9 cellular contexts compared by ENCODE assay signal in genomic region chr1:185595835-185596667, GRCh38.
DNase-seq lines count a peak whose midpoint lies in the region; ATAC-seq and TF ChIP-seq lines count a peak whose summit lies in the region.
"Had no signal": no experiment of that assay in that cellular context is flagged by ENCODE, and none has a peak within 500 bp of the region (broad histone marks: within the 10 kb centered on the region; RNA-seq: fewer than 3 reads in every experiment).

No MANE protein-coding gene starts in this region.

- peak overlapping the region; percentile 47 for H3K27ac Mint-ChIP-seq in activated T-helper 17 cell treated with anti-CD3 and anti-CD28 coated beads, Interleukin-2, amount 50 U/mL, for 72 hours
- H3K27ac Mint-ChIP-seq in glutamatergic neuron (ENCODE audit: unreplicated experiment): no peak overlapping the region
- H3K27ac Mint-ChIP-seq: dendritic cell treated with granulocyte-macrophage colony-stimulating factor and Interleukin-4, amounts not matched to agents 40 ng/mL and 50 ng/mL, for 4 days had no signal

- no peaks in the 10 kb centered on the region for H3K36me3 Mint-ChIP-seq in activated T-helper 17 cell treated with anti-CD3 and anti-CD28 coated beads, Interleukin-2, amount 50 U/mL, for 72 hours (ENCODE audit: low read depth)
- no peaks in the 10 kb centered on the region for H3K36me3 Mint-ChIP-seq in glutamatergic neuron (ENCODE audit: unreplicated experiment)

- H3K4me1 Mint-ChIP-seq in activated T-helper 17 cell treated with anti-CD3 and anti-CD28 coated beads, Interleukin-2, amount 50 U/mL, for 72 hours: peaks cover 28% of the 10 kb centered on the region
- H3K4me1 Mint-ChIP-seq in glutamatergic neuron (ENCODE audit: low read depth, unreplicated experiment): no peaks in the 10 kb centered on the region

- H3K4me3 Mint-ChIP-seq in activated T-helper 17 cell treated with anti-CD3 and anti-CD28 coated beads, Interleukin-2, amount 50 U/mL, for 72 hours: no peak overlapping the region
- H3K4me3 Mint-ChIP-seq in glutamatergic neuron (ENCODE audit: unreplicated experiment): no peak overlapping the region
- H3K4me3 Mint-ChIP-seq: dendritic cell treated with granulocyte-macrophage colony-stimulating factor and Interleukin-4, amounts not matched to agents 40 ng/mL and 50 ng/mL, for 4 days had no signal

- intact Hi-C loops in sciatic nerve (cut with DNase I): no loop called here

- TF ChIP-seq CTCF in glutamatergic neuron (IDR thresholded peaks at IDR 0.05; ENCODE audit: partially characterized antibody, unreplicated experiment): peak; percentile 83

- ATAC-seq in GM19438 (IDR thresholded peaks at IDR 0.05; ENCODE audit: low read depth, unreplicated experiment): peak; percentile 72
- ATAC-seq in HG03565 (IDR thresholded peaks at IDR 0.05; ENCODE audit: unreplicated experiment): peak; percentile 90
- ATAC-seq in activated T-helper 17 cell treated with anti-CD3 and anti-CD28 coated beads, Interleukin-2, amount 50 U/mL, for 72 hours (replicated peaks): peak; percentile 90
- ATAC-seq in sciatic nerve: no peak

- peak; percentile 73 for DNase-seq in D341Med (ENCODE audit: low spot score)
- peak; percentile 63 for DNase-seq in RKO (ENCODE audit: low spot score)
- peak; percentile 64 for DNase-seq in glutamatergic neuron
- peak in 3 of 4 experiments; percentile 7 to 22 (median 18) for DNase-seq in stimulated activated CD4-positive, alpha-beta T cell treated with anti-CD3 and anti-CD28 coated beads, Interleukin-1b, Interleukin-23, amount 100 ng/mL, for 24 hours (ENCODE audit: low read depth in 4 of 4, low spot score in 1 of 4)
- no peak for DNase-seq in sciatic nerve (ENCODE audit: low spot score)

- no peaks in the 10 kb centered on the region for H3K27me3 Mint-ChIP-seq in activated T-helper 17 cell treated with anti-CD3 and anti-CD28 coated beads, Interleukin-2, amount 50 U/mL, for 72 hours
- no peaks in the 10 kb centered on the region for H3K27me3 Mint-ChIP-seq in glutamatergic neuron (ENCODE audit: unreplicated experiment)
- H3K27me3 Mint-ChIP-seq: dendritic cell treated with granulocyte-macrophage colony-stimulating factor and Interleukin-4, amounts not matched to agents 40 ng/mL and 50 ng/mL, for 4 days had no signal

- no peaks in the 10 kb centered on the region for H3K9me3 Mint-ChIP-seq in activated T-helper 17 cell treated with anti-CD3 and anti-CD28 coated beads, Interleukin-2, amount 50 U/mL, for 72 hours
- no peaks in the 10 kb centered on the region for H3K9me3 Mint-ChIP-seq in glutamatergic neuron (ENCODE audit: unreplicated experiment)
- H3K9me3 Mint-ChIP-seq: dendritic cell treated with granulocyte-macrophage colony-stimulating factor and Interleukin-4, amounts not matched to agents 40 ng/mL and 50 ng/mL, for 4 days had no signal
